In the genomic region with DNA sequence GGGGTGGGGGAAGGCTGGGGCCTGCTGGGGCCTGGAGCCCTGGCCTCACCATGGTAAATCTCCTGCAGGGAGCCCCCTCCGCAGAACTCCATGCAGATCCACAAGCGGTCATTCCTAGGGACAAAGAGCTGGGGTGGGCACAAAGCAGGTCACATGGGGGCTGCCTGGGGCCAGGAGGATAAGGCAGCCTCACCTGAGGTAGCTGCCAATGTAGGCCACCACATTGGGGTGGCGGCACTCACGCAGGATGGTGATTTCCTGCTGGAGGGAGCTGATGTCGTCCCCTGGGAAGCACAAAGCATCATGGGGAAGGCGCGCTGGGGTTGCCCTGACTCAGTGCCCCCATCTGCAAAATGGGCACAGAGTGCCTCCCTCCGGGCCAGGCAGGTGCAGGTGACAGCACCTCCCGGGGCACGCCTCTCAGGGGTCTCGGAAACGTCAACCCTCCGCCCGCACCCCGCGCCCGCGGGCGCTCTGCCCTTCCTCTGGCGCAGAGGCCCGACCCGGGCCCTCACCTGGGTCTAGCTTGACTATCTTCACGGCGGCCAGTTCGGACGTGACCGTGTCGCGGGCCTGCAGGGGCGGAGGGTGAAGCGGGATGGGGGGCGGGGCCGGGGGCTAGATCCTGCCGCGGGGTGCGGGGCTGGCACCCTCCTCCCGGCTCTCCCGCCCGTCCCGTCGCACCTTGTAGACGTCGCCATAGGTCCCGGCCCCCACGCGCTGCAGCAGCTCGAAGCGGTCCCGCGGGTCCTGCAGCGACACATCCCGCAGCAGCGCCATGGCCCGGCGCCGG, we compare ENCODE assay signal across 8 cellular contexts. TPM values are rescaled to one million over a fixed set of nuclear protein-coding genes. Genes with fewer than 3 reads are reported as not detected.
A peak's percentile ranks its signal among the peaks of the same experiment; 100 is the strongest.
DNase-seq lines count a peak whose midpoint lies in the region; ATAC-seq, FAIRE-seq and TF ChIP-seq lines count a peak whose summit lies in the region.

No MANE protein-coding gene starts in this region.

- DNase-seq in IMR-90: no peak
- peak; percentile 44 for DNase-seq in activated naive CD4-positive, alpha-beta T cell treated with anti-CD3 and anti-CD28 coated beads, Interleukin-2, amount 50 U/mL, for 16 hours
- peak; percentile 89 for DNase-seq in kidney
- peak in 1 of 2 donors; percentile 50 for DNase-seq in stimulated activated effector memory CD8-positive, alpha-beta T cell treated with anti-CD3 and anti-CD28 coated beads, Interleukin-12 subunit alpha, Interleukin-12 subunit beta, amount 100 ng/mL, for 72 hours (ENCODE audit: low spot score in 2 of 2)
- no peak for DNase-seq in SHP77 treated with DMSO at 0.1 percent for 48 hours (lab: John Stamatoyannopoulos, UW)
- no peak for DNase-seq in DMS153 (lab: John Stamatoyannopoulos, UW)

- 55% methylated on average over 9 of the region's 56 CpGs; no CpG with 5 or more reads in 1 of the 2 experiments for WGBS in IMR-90 (ENCODE audit: extremely low coverage in 2 of 2, insufficient read length in 1 of 2), 2 experiments

- H3K9ac ChIP-seq in IMR-90 (ENCODE audit: low read depth, low read length): peak overlapping the region; percentile 67
- H3K9ac ChIP-seq in kidney (ENCODE audit: low read length in 2 of 2): peak overlapping the region; percentile 6 to 12

- H3K36me3 ChIP-seq in IMR-90 (ENCODE audit: control insufficient read depth, insufficient read depth, low read length) (peaks cover 34% of the 10 kb centered on the region), kidney (ENCODE audit: control insufficient read depth in 1 of 2, insufficient read depth in 2 of 2, low read length in 2 of 2) (peaks cover 6 to 11% of the 10 kb centered on the region in 2 donors)

- H3K9me3 ChIP-seq in IMR-90 (ENCODE audit: control insufficient read depth, insufficient read depth, low read length) (no peaks in the 10 kb centered on the region), kidney (ENCODE audit: control insufficient read depth in 1 of 2, low read length in 2 of 2) (no peaks in the 10 kb centered on the region)

- H4K8ac ChIP-seq in IMR-90 (ENCODE audit: low read depth in 2 of 2, low read length in 2 of 2): peak overlapping the region; percentile 52 to 63; a peak in 3 of 4 replicates

- CTCF ChIA-PET in IMR-90 (lab: Yijun Ruan, JAX): no interaction called here

- no peak overlapping the region for H2BK120ac ChIP-seq in IMR-90 (ENCODE audit: low read depth, low read length)

- peak overlapping the region; percentile 96 for H2AFZ ChIP-seq in IMR-90 (replicated peaks; ENCODE audit: low read length, poor library complexity)

- H4K91ac ChIP-seq in IMR-90 (ENCODE audit: insufficient read depth, low read depth, low read length): peak overlapping the region; percentile 37; the same call in 1 of the 2 replicates

- no peak for TF ChIP-seq RAD21 in IMR-90 (IDR thresholded peaks at IDR 0.05; ENCODE audit: low read length)

- H3K56ac ChIP-seq in IMR-90 (ENCODE audit: extremely low read depth, insufficient read depth, low read length): no peak overlapping the region

- peaks cover 37% of the 10 kb centered on the region for H3K36me3 Mint-ChIP-seq in stimulated activated effector memory CD8-positive, alpha-beta T cell treated with anti-CD3 and anti-CD28 coated beads, Interleukin-12 subunit alpha, Interleukin-12 subunit beta, amount 100 ng/mL, for 72 hours

- BruUV-seq in IMR-90 (replicated peaks; lab: Mats Ljungman, UMichigan): no TSS peak

- H3K23ac ChIP-seq in IMR-90 (ENCODE audit: low read depth, low read length): 0 out of 2 replicates have a peak overlapping the region, but pooled peaks have one; percentile 12

- FAIRE-seq in kidney (lab: Jason Lieb, UNC): no peak

- in situ Hi-C loops in IMR-90 (cut with MboI; ENCODE audit: low sequenced_read_pairs): no loop called here

- no peaks in the 10 kb centered on the region for H4K20me1 ChIP-seq in IMR-90 (ENCODE audit: insufficient read depth, low read length)

- intact Hi-C loops in IMR-90 (cut with micrococcal nuclease): loop anchor here (2.0 kb wide), 1 partner anchor 24 kb away; a partner anchor contains a TSS
- intact Hi-C loops in kidney (cut with DNase I): no loop called here

- peak overlapping the region; percentile 92 for H2AK9ac ChIP-seq in IMR-90 (replicated peaks; ENCODE audit: low read depth, low read length, poor library complexity)

- H3K9me1 ChIP-seq in IMR-90 (ENCODE audit: insufficient read depth, low read length): peaks cover 10% of the 10 kb centered on the region

- H3K14ac ChIP-seq in IMR-90 (replicated peaks; ENCODE audit: low read depth, low read length): no peak overlapping the region; the same call in 1 of the 2 replicates

- H3K4me2 ChIP-seq in IMR-90 (ENCODE audit: low read depth, low read length): peak overlapping the region; percentile 96

- dilution Hi-C loops in IMR-90 (cut with HindIII; ENCODE audit: low sequenced_read_pairs, unreplicated experiment): no loop called here

- peaks cover 33% of the 10 kb centered on the region for H3K4me1 Mint-ChIP-seq in stimulated activated effector memory CD8-positive, alpha-beta T cell treated with anti-CD3 and anti-CD28 coated beads, Interleukin-12 subunit alpha, Interleukin-12 subunit beta, amount 100 ng/mL, for 72 hours

- peak overlapping the region; percentile 88 for H3K27ac ChIP-seq in 22Rv1
- no peak overlapping the region; the same call in 1 of the 2 replicates for H3K27ac ChIP-seq in IMR-90 (ENCODE audit: insufficient read depth, low read length)
- H3K27ac ChIP-seq in kidney (ENCODE audit: low read depth in 2 of 2, low read length in 2 of 2): peak overlapping the region in 1 of 2 donors; percentile 42

- ATAC-seq in GM19324 (IDR thresholded peaks at IDR 0.05; ENCODE audit: low FRiP score, unreplicated experiment) (peak; percentile 36), IMR-90 (ENCODE audit: low read depth) (no peak; the same call in 1 of the 2 replicates)
- ATAC-seq in stimulated activated effector memory CD8-positive, alpha-beta T cell treated with anti-CD3 and anti-CD28 coated beads, Interleukin-12 subunit alpha, Interleukin-12 subunit beta, amount 100 ng/mL, for 72 hours: peak; percentile 11

- H3K4me3 Mint-ChIP-seq in stimulated activated effector memory CD8-positive, alpha-beta T cell treated with anti-CD3 and anti-CD28 coated beads, Interleukin-12 subunit alpha, Interleukin-12 subunit beta, amount 100 ng/mL, for 72 hours: peak overlapping the region; percentile 85

- H3K79me1 ChIP-seq in IMR-90 (ENCODE audit: low read depth in 1 of 2, low read length in 2 of 2): peaks cover 4 to 22% of the 10 kb centered on the region in 2 experiments; a peak in 3 of 4 replicates

- H3K18ac ChIP-seq in IMR-90 (ENCODE audit: low read depth, low read length): no peak overlapping the region

- peak overlapping the region; percentile 81 for H3K27ac Mint-ChIP-seq in stimulated activated effector memory CD8-positive, alpha-beta T cell treated with anti-CD3 and anti-CD28 coated beads, Interleukin-12 subunit alpha, Interleukin-12 subunit beta, amount 100 ng/mL, for 72 hours

- TF ChIP-seq POLR2A in IMR-90 (IDR thresholded peaks at IDR 0.05; ENCODE audit: low read depth, low read length): no peak

- H2BK15ac ChIP-seq in IMR-90 (ENCODE audit: low read depth, low read length): no peak overlapping the region

- peak overlapping the region; percentile 58; the same call in 1 of the 2 replicates for H2AK5ac ChIP-seq in IMR-90 (ENCODE audit: low read depth, low read length)

- no peaks in the 10 kb centered on the region for H3K27me3 ChIP-seq in IMR-90 (ENCODE audit: control insufficient read depth, insufficient read depth, low read length)

- peak overlapping the region; percentile 40 for H4K5ac ChIP-seq in IMR-90 (ENCODE audit: low read depth, low read length)

- TF ChIP-seq CTCF in 22Rv1 (IDR thresholded peaks at IDR 0.05) (no peak), IMR-90 (conservative IDR thresholded peaks at IDR 0.05; ENCODE audit: low read depth, low read length) (no peak), kidney (IDR thresholded peaks at IDR 0.05; ENCODE audit: borderline replicate concordance, extremely low read depth, insufficient read depth) (no peak)

- H2BK20ac ChIP-seq in IMR-90 (ENCODE audit: low read depth, low read length): no peak overlapping the region

- H3K4me1 ChIP-seq in IMR-90 (ENCODE audit: control insufficient read depth, insufficient read depth, low read length) (peaks cover 10% of the 10 kb centered on the region), kidney (ENCODE audit: control insufficient read depth in 1 of 2, insufficient read depth in 1 of 2, low read depth in 1 of 2, low read length in 2 of 2) (peaks cover 9 to 12% of the 10 kb centered on the region in 2 donors)

- no peaks in the 10 kb centered on the region for H3K9me3 Mint-ChIP-seq in stimulated activated effector memory CD8-positive, alpha-beta T cell treated with anti-CD3 and anti-CD28 coated beads, Interleukin-12 subunit alpha, Interleukin-12 subunit beta, amount 100 ng/mL, for 72 hours

- peak overlapping the region; percentile 56; the same call in 1 of the 2 replicates for H3K4ac ChIP-seq in IMR-90 (ENCODE audit: low read depth, low read length)

- POLR2A ChIA-PET in IMR-90 (lab: Charles Lee; ENCODE audit: unreplicated experiment): interaction anchor here (0.5 to 0.6 kb wide), 4 partner anchors 8 to 210 kb away, joined by 3 to 14 read pairs (median 6); no protein-coding TSS in a partner anchor

- H3K4me3 ChIP-seq in IMR-90 (ENCODE audit: insufficient read depth, low read depth, low read length) (peak overlapping the region; percentile 84), kidney (ENCODE audit: low read length in 2 of 2) (peak overlapping the region in 1 of 2 donors; percentile 52)

- H2BK5ac ChIP-seq in IMR-90 (ENCODE audit: low read depth, low read length, poor library complexity, severe bottlenecking): no peak overlapping the region

RNA-seq across cellular contexts. Expression of a gene that starts 0.4 kb away (rescaled TPM):
- total RNA-seq in IMR-90 (2012; rRNA removed) (9.2 and 11.7 TPM in 2 replicates), kidney (12.5 TPM)
- polyA plus RNA-seq in IMR-90 (2012; rRNA removed) (16.6 and 22.2 TPM in 2 replicates), kidney (ENCODE audit: insufficient read depth, low read depth, low replicate concordance) (15.4 TPM)
- polyA plus RNA-seq in IMR-90 (2012; cell fraction: cytosol; rRNA removed): 18.8 and 24.1 TPM in 2 replicates
- 41.7 and 95.5 TPM in 2 replicates for polyA plus RNA-seq in IMR-90 (2012; cell fraction: nucleus; rRNA removed; ENCODE audit: low replicate concordance)

RNA-seq across cellular contexts. Expression of a gene that starts 7.8 kb away (rescaled TPM):
- total RNA-seq in IMR-90 (2012; rRNA removed) (8.8 and 9.4 TPM in 2 replicates), kidney (20.9 TPM)
- polyA plus RNA-seq in IMR-90 (2012; rRNA removed) (35.7 and 44.7 TPM in 2 replicates), kidney (ENCODE audit: insufficient read depth, low read depth, low replicate concordance) (24.0 TPM)
- 18.9 and 33.6 TPM in 2 replicates for polyA plus RNA-seq in IMR-90 (2012; cell fraction: cytosol; rRNA removed)
- 65.7 and 129 TPM in 2 replicates for polyA plus RNA-seq in IMR-90 (2012; cell fraction: nucleus; rRNA removed; ENCODE audit: low replicate concordance)

RNA-seq across cellular contexts. Expression of a gene that starts 24.2 kb away (rescaled TPM):
- total RNA-seq in IMR-90 (2012; rRNA removed) (56.8 and 76.1 TPM in 2 replicates), kidney (320 TPM)
- polyA plus RNA-seq in IMR-90 (2012; rRNA removed) (75.0 and 88.0 TPM in 2 replicates), kidney (ENCODE audit: insufficient read depth, low read depth, low replicate concordance) (87.5 TPM)
- 103 and 112 TPM in 2 replicates for polyA plus RNA-seq in IMR-90 (2012; cell fraction: cytosol; rRNA removed)
- polyA plus RNA-seq in IMR-90 (2012; cell fraction: nucleus; rRNA removed; ENCODE audit: low replicate concordance): 263 and 388 TPM in 2 replicates

RNA-seq across cellular contexts. Expression of a gene that starts 41.9 kb away (rescaled TPM):
- under 0.01 TPM in 2 replicates for total RNA-seq in IMR-90 (2012; rRNA removed)
- polyA plus RNA-seq in IMR-90 (2012; rRNA removed): 0.10 and 0.12 TPM in 2 replicates
- 0.04 and 0.12 TPM in 2 replicates for polyA plus RNA-seq in IMR-90 (2012; cell fraction: cytosol; rRNA removed)
- polyA plus RNA-seq in IMR-90 (2012; cell fraction: nucleus; rRNA removed; ENCODE audit: low replicate concordance): 0.50 and 0.59 TPM in 2 replicates
- 20.7 TPM for total RNA-seq in kidney
- polyA plus RNA-seq in kidney (ENCODE audit: insufficient read depth, low read depth, low replicate concordance): 4.5 TPM

RNA-seq across cellular contexts. Expression of a gene that starts 42.8 kb away (rescaled TPM):
- total RNA-seq in IMR-90 (2012; rRNA removed) (under 0.01 and 0.18 TPM in 2 replicates), kidney (8.6 TPM)
- polyA plus RNA-seq in IMR-90 (2012; rRNA removed) (0.21 and 0.46 TPM in 2 replicates), kidney (ENCODE audit: insufficient read depth, low read depth, low replicate concordance) (2.5 TPM)
- 0.08 and 0.31 TPM in 2 replicates for polyA plus RNA-seq in IMR-90 (2012; cell fraction: cytosol; rRNA removed)
- 0.58 and 0.64 TPM in 2 replicates for polyA plus RNA-seq in IMR-90 (2012; cell fraction: nucleus; rRNA removed; ENCODE audit: low replicate concordance)

Comparison
In these comparisons a context has a peak if more than half of its experiments do, and no peak if none do; other contexts are left out.
1. DNase-seq: peak in activated naive CD4-positive, alpha-beta T cell treated with anti-CD3 and anti-CD28 coated beads, Interleukin-2, amount 50 U/mL, for 16 hours (single experiment) and kidney (single experiment); none in IMR-90 (single experiment), SHP77 treated with DMSO at 0.1 percent for 48 hours (single experiment) and DMS153 (single experiment).